ENCODE assay signal across 17 cellular contexts in genomic region chr18:79421275-79421857, GRCh38. TPM values are rescaled to one million over a fixed set of nuclear protein-coding genes. Genes with fewer than 3 reads are reported as not detected.
A peak's percentile ranks its signal among the peaks of the same experiment; 100 is the strongest.
DNase-seq lines count a peak whose midpoint lies in the region; ATAC-seq and TF ChIP-seq lines count a peak whose summit lies in the region.
"Had no signal": no experiment of that assay in that cellular context is flagged by ENCODE, and none has a peak within 500 bp of the region (broad histone marks: within the 10 kb centered on the region; RNA-seq: fewer than 3 reads in every experiment).

No MANE protein-coding gene starts in this region.

- DNase-seq in AG10803 (ENCODE audit: low read depth) = peak; percentile 12
- DNase-seq in CD14-positive monocyte (ENCODE audit: low spot score) = no peak
- no peak for DNase-seq in RWPE1 (ENCODE audit: low spot score)
- DNase-seq in psoas muscle = peak in 1 of 2 donors; percentile 66
- DNase-seq in GM20000 (ENCODE audit: low spot score) = no peak
- DNase-seq in KBM-7 = no peak
- DNase-seq in lower lobe of right lung = no peak
- DNase-seq: CD8-positive, alpha-beta T cell; DMS79; GOT3; NCI-H1105 treated with DMSO at 0.1 percent for 48 hours; NCI-H187 treated with DMSO at 0.1 percent for 48 hours; NCI-H526 treated with DMSO at 0.1 percent for 48 hours; NK-92 treated with Interleukin-12 subunit alpha and Interleukin-12 subunit beta, amount 100 ng/mL, for 24 hours; OCI-M1 had no signal

- peaks cover 18% of the 10 kb centered on the region for H3K4me1 Mint-ChIP-seq in CD14-positive monocyte

- peaks cover 0 to 2% (median 0%) of the 10 kb centered on the region in 7 donors for H3K9me3 Mint-ChIP-seq in CD14-positive monocyte
- H3K9me3 Mint-ChIP-seq: CD8-positive, alpha-beta T cell; IgD-negative memory B cell had no signal

- in situ Hi-C loops in KBM-7 (cut with MboI; ENCODE audit: low pct_unique_long_range_greater_than_20kb, low sequenced_read_pairs) = no loop called here

- intact Hi-C loops in CD14-positive monocyte (cut with micrococcal nuclease) = loop anchor here (5.0 kb wide), 2 partner anchors 34 to 39 kb away; no protein-coding TSS in a partner anchor
- intact Hi-C loops in psoas muscle (cut with DNase I) = no loop called here
- intact Hi-C loops in lower lobe of right lung (cut with DNase I) = no loop called here

- peak in 3 of 4 donors; percentile 4 to 77 (median 51) for ATAC-seq in psoas muscle
- no peak for ATAC-seq in lower lobe of right lung

- H3K27ac ChIP-seq in RWPE1 (peak overlapping the region; percentile 19; the same call in 1 of the 2 replicates), psoas muscle (no peak overlapping the region), lower lobe of right lung (no peak overlapping the region)

- H3K36me3 ChIP-seq in psoas muscle (ENCODE audit: insufficient read depth in 1 of 2, low read depth in 1 of 2) = peaks cover 0 to 17% of the 10 kb centered on the region in 2 donors
- peaks cover 12% of the 10 kb centered on the region for H3K36me3 ChIP-seq in lower lobe of right lung

- peaks cover 18% of the 10 kb centered on the region for H3K4me1 ChIP-seq in psoas muscle
- peaks cover 15% of the 10 kb centered on the region for H3K4me1 ChIP-seq in lower lobe of right lung

- H3K27me3 Mint-ChIP-seq in CD14-positive monocyte (ENCODE audit: low read depth in 3 of 3) = peaks cover 2 to 4% (median 2%) of the 10 kb centered on the region in 3 donors
- H3K27me3 Mint-ChIP-seq: IgD-negative memory B cell had no signal

- POLR2A ChIA-PET in RWPE1 (lab: Yijun Ruan, JAX; ENCODE audit: low non-redundant PET) = no interaction called here

- CTCF ChIA-PET in RWPE1 (lab: Yijun Ruan, JAX) = no interaction called here

- no peak overlapping the region for H3K4me3 ChIP-seq in AG10803 (ENCODE audit: low read length)
- no peak overlapping the region for H3K4me3 ChIP-seq in psoas muscle
- no peak overlapping the region for H3K4me3 ChIP-seq in lower lobe of right lung

- H3K27me3 ChIP-seq in psoas muscle (ENCODE audit: insufficient read depth in 3 of 3, low read length in 2 of 3) (no peaks in the 10 kb centered on the region), lower lobe of right lung (ENCODE audit: low read depth) (no peaks in the 10 kb centered on the region)

- H3K36me3 Mint-ChIP-seq in CD14-positive monocyte = peaks cover 45 to 59% of the 10 kb centered on the region in 2 donors

- H3K27ac Mint-ChIP-seq in CD14-positive monocyte = peak overlapping the region in 6 of 7 donors; percentile 25 to 83 (median 72)
- H3K27ac Mint-ChIP-seq: CD8-positive, alpha-beta T cell had no signal

- no peak for TF ChIP-seq CTCF in AG10803 (conservative IDR thresholded peaks at IDR 0.05; ENCODE audit: low read length)
- no peak for TF ChIP-seq CTCF in CD14-positive monocyte (IDR thresholded peaks at IDR 0.05)
- no peak for TF ChIP-seq CTCF in RWPE1 (conservative IDR thresholded peaks at IDR 0.05; ENCODE audit: low read depth)
- TF ChIP-seq CTCF in psoas muscle (IDR thresholded peaks at IDR 0.05) = no peak
- TF ChIP-seq CTCF in GM20000 (IDR thresholded peaks at IDR 0.05; ENCODE audit: extremely low read depth, missing control alignments) = no peak
- TF ChIP-seq CTCF in lower lobe of right lung (IDR thresholded peaks at IDR 0.05) = no peak

- peak overlapping the region in 1 of 2 donors; percentile 47 for H3K4me3 Mint-ChIP-seq in CD14-positive monocyte
- H3K4me3 Mint-ChIP-seq: CD8-positive, alpha-beta T cell had no signal

- H3K9me3 ChIP-seq in psoas muscle (no peaks in the 10 kb centered on the region), lower lobe of right lung (no peaks in the 10 kb centered on the region)

- WGBS in psoas muscle, 3 donors = 82 to 86% (median 83%) methylated on average over 26 of the region's 26 CpGs

RNA-seq across cellular contexts. Expression of gene NFATC1, which starts 25.6 kb away (rescaled TPM):
- polyA plus RNA-seq in CD14-positive monocyte (1 to 10 TPM; 7.8 to 8.3 TPM), psoas muscle (10 to 100 TPM in 2 of 3 donors, 1 to 10 TPM in 1; 3.0 to 20.8 (median 15.4) TPM)
- total RNA-seq in psoas muscle (10 to 100 TPM; 21.0 to 28.7 (median 24.2) TPM), lower lobe of right lung (21.4 TPM)
- total RNA-seq: HT-29 had no signal

Comparison
In these comparisons a context has a peak if more than half of its experiments do, and no peak if none do; other contexts are left out.
1. ATAC-seq: peak in psoas muscle (3 of 4); none in lower lobe of right lung (0 of 2).
2. intact Hi-C loops: an anchor here in CD14-positive monocyte (5.0 kb wide); none called in psoas muscle and lower lobe of right lung.